22 cellular contexts compared by ENCODE assay signal in genomic region chr3:190174471-190174870, GRCh38. TPM values are rescaled to one million over a fixed set of nuclear protein-coding genes. Genes with fewer than 3 reads are reported as not detected.
"Had no signal": no experiment of that assay in that cellular context is flagged by ENCODE, and none has a peak within 500 bp of the region (broad histone marks: within the 10 kb centered on the region; RNA-seq: fewer than 3 reads in every experiment).

No MANE protein-coding gene starts in this region.

- ATAC-seq: foreskin keratinocyte; gastroesophageal sphincter; heart left ventricle; left cardiac atrium; left lung; naive thymus-derived CD8-positive, alpha-beta T cell; psoas muscle; right cardiac atrium; stimulated activated effector memory CD8-positive, alpha-beta T cell treated with anti-CD3 and anti-CD28 coated beads, Interleukin-12 subunit alpha, Interleukin-12 subunit beta, amount 100 ng/mL, for 72 hours had no signal

- H3K27ac ChIP-seq: esophagus muscularis mucosa, gastroesophageal sphincter, heart left ventricle, hepatocyte, left lung, psoas muscle, sigmoid colon, stomach, thyroid gland had no signal

- H3K27me3 ChIP-seq: esophagus muscularis mucosa, foreskin keratinocyte, gastroesophageal sphincter, heart left ventricle, hepatocyte, left lung, sigmoid colon, stomach, thyroid gland had no signal

- DNase-seq: effector CD8-positive, alpha-beta T cell; foreskin keratinocyte; heart left ventricle; left cardiac atrium; left lung; naive thymus-derived CD8-positive, alpha-beta T cell; nephron progenitor cell; nucleus accumbens; psoas muscle; right cardiac atrium; sigmoid colon; stimulated activated CD4-positive, alpha-beta T cell treated with anti-CD3 and anti-CD28 coated beads, Interleukin-2, amount 100 ng/mL, for 24 hours; stimulated activated CD4-positive, alpha-beta T cell treated with anti-CD3 and anti-CD28 coated beads, Interleukin-4, amount 100 ng/mL, for 24 hours; stimulated activated naive CD4-positive, alpha-beta T cell treated with Interleukin-2 at 50 U/mL for 16 hours; stomach; thyroid gland had no signal

- H3K4me1 ChIP-seq: gastroesophageal sphincter, left lung, psoas muscle, sigmoid colon, thyroid gland had no signal

- H3K36me3 Mint-ChIP-seq: naive thymus-derived CD8-positive, alpha-beta T cell; stimulated activated effector memory CD8-positive, alpha-beta T cell treated with anti-CD3 and anti-CD28 coated beads, Interleukin-12 subunit alpha, Interleukin-12 subunit beta, amount 100 ng/mL, for 72 hours; type B pancreatic cell had no signal

- H3K27ac Mint-ChIP-seq: dendritic cell treated with granulocyte-macrophage colony-stimulating factor and Interleukin-4, amounts not matched to agents 40 ng/mL and 50 ng/mL, for 4 days; naive thymus-derived CD8-positive, alpha-beta T cell; nephron progenitor cell; stimulated activated effector memory CD8-positive, alpha-beta T cell treated with anti-CD3 and anti-CD28 coated beads, Interleukin-12 subunit alpha, Interleukin-12 subunit beta, amount 100 ng/mL, for 72 hours; type B pancreatic cell had no signal

- H3K9me3 Mint-ChIP-seq: dendritic cell treated with granulocyte-macrophage colony-stimulating factor and Interleukin-4, amounts not matched to agents 40 ng/mL and 50 ng/mL, for 4 days; naive thymus-derived CD8-positive, alpha-beta T cell; stimulated activated effector memory CD8-positive, alpha-beta T cell treated with anti-CD3 and anti-CD28 coated beads, Interleukin-12 subunit alpha, Interleukin-12 subunit beta, amount 100 ng/mL, for 72 hours; type B pancreatic cell had no signal

- H2AFZ ChIP-seq: hepatocyte had no signal

- H3K36me3 ChIP-seq: esophagus muscularis mucosa, gastroesophageal sphincter, heart left ventricle, left lung, sigmoid colon, stomach, thyroid gland had no signal

- H3K4me3 ChIP-seq: esophagus muscularis mucosa, gastroesophageal sphincter, heart left ventricle, hepatocyte, left lung, psoas muscle, sigmoid colon, stomach, thyroid gland had no signal

- H3K4me3 Mint-ChIP-seq: dendritic cell treated with granulocyte-macrophage colony-stimulating factor and Interleukin-4, amounts not matched to agents 40 ng/mL and 50 ng/mL, for 4 days; naive thymus-derived CD8-positive, alpha-beta T cell; nephron progenitor cell; stimulated activated effector memory CD8-positive, alpha-beta T cell treated with anti-CD3 and anti-CD28 coated beads, Interleukin-12 subunit alpha, Interleukin-12 subunit beta, amount 100 ng/mL, for 72 hours; type B pancreatic cell had no signal

- H3K4me2 ChIP-seq: hepatocyte had no signal

- H3K9me3 ChIP-seq: esophagus muscularis mucosa, gastroesophageal sphincter, heart left ventricle, left lung, psoas muscle, sigmoid colon, stomach, thyroid gland had no signal

- H3K27me3 Mint-ChIP-seq: type B pancreatic cell had no signal

- H3K79me2 ChIP-seq: hepatocyte had no signal

RNA-seq across cellular contexts. Expression of gene P3H2, which starts 53.8 kb away (rescaled TPM):
- total RNA-seq: naive thymus-derived CD8-positive, alpha-beta T cell had no signal
- polyA plus RNA-seq: naive thymus-derived CD8-positive, alpha-beta T cell had no signal
